Comparison of ENCODE assay signal across 1 cellular context in genomic region chr17:82212331-82213250, GRCh38.
A peak's percentile ranks its signal among the peaks of the same experiment; 100 is the strongest.
TF ChIP-seq lines count a peak whose summit lies in the region.

A gene with protein sequence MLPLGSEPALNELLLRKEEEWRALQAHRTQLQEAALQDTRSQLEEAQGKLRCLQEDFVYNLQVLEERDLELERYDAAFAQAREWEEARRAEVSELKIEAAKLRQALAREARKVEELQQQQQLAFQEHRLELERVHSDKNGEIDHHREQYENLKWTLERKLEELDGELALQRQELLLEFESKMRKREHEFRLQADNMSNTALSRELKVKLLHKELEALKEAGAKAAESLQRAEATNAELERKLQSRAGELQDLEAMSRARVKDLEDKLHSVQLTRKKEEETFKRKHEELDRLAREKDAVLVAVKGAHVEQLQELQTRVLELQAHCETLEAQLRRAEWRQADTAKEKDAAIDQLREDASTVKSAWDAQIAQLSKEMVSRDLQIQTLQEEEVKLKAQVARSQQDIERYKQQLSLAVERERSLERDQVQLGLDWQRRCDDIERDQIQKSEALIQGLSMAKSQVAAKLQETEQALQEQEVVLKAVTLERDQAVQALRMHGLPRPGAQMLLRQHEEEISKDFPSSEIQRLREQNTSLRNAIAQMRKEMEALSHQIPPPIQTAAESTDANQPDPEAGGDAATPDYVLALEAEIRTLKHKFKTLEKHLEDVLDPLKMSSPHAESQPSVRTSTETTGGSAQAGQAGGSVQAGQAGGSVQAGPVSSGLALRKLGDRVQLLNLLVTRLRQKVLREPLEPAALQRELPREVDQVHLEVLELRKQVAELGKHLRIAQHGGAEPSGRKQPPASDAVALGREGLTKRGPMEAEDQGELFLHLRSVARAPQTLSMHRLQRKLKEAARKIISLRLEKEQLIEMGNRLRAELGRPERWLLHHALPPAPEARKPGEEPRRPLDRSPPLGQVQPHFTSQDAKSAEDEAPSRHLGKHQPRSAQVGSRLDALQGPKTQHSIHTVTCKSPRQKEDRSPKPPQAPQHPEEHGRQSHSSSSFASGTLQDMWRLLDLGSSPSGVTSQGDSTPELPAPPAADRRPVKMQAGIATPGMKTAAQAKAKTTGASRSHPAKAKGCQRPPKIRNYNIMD (minus strand): TSS chr17:82212842. CDS start chr17:82201944, 10,898 bp downstream.

TF ChIP-seq in K562, 482 proteins besides CTCF, POLR2A, EP300 and RAD21 (continued from another document and continues in another):
- no peak for TF ChIP-seq SMARCA4 (IDR thresholded peaks at IDR 0.05)
- peak; percentile 82 for TF ChIP-seq RBFOX2 (IDR thresholded peaks at IDR 0.05; ENCODE audit: low read depth, low read length)
- no peak for TF ChIP-seq MAFK (IDR thresholded peaks at IDR 0.05; ENCODE audit: low read length)
- peak; percentile 39 to 70 for TF ChIP-seq E2F6 (IDR thresholded peaks at IDR 0.05; ENCODE audit: borderline replicate concordance in 1 of 2, extremely low read depth in 1 of 2, insufficient read depth in 1 of 2, insufficient read length in 1 of 2, low read depth in 1 of 2, low read length in 1 of 2, poor library complexity in 1 of 2, severe bottlenecking in 1 of 2)
- peak; percentile 23; the same call in 1 of the 2 replicates for TF ChIP-seq PML (IDR thresholded peaks at IDR 0.05; ENCODE audit: low read length)
- TF ChIP-seq JUNB (CRISPR knock-in tag; conservative IDR thresholded peaks at IDR 0.05), result no peak
- no peak for TF ChIP-seq NFE2 (IDR thresholded peaks at IDR 0.05; ENCODE audit: low read depth)
- TF ChIP-seq TARDBP (IDR thresholded peaks at IDR 0.05), result 0 out of 2 replicates have a peak, but pooled peaks have one; percentile 43
- peak; percentile 42; the same call in 1 of the 2 replicates for TF ChIP-seq NCOA1 (IDR thresholded peaks at IDR 0.05; ENCODE audit: low read depth)
- TF ChIP-seq GATAD2B (IDR thresholded peaks at IDR 0.05; ENCODE audit: borderline replicate concordance), result peak; percentile 97
- TF ChIP-seq ZBTB7A (IDR thresholded peaks at IDR 0.05; ENCODE audit: borderline replicate concordance, control insufficient read depth, low read depth, low read length), result peak; percentile 96; the same call in 1 of the 2 replicates
- no peak for TF ChIP-seq ZNF212 (CRISPR knock-in tag; IDR thresholded peaks at IDR 0.05)
- TF ChIP-seq ZKSCAN3 (CRISPR knock-in tag; IDR thresholded peaks at IDR 0.05), result no peak
- peak; percentile 52 for TF ChIP-seq CBX1 (IDR thresholded peaks at IDR 0.05; ENCODE audit: low read depth)
- TF ChIP-seq POLR2AphosphoS5 (IDR thresholded peaks at IDR 0.05; ENCODE audit: control insufficient read depth, insufficient read depth, low read depth, low read length), result peak; percentile 41; the same call in 1 of the 2 replicates
- TF ChIP-seq, protein P1, sequence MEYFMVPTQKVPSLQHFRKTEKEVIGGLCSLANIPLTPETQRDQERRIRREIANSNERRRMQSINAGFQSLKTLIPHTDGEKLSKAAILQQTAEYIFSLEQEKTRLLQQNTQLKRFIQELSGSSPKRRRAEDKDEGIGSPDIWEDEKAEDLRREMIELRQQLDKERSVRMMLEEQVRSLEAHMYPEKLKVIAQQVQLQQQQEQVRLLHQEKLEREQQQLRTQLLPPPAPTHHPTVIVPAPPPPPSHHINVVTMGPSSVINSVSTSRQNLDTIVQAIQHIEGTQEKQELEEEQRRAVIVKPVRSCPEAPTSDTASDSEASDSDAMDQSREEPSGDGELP (CRISPR knock-in tag; IDR thresholded peaks at IDR 0.05; ENCODE audit: borderline replicate concordance), result peak; percentile 66; the same call in 1 of the 2 replicates
- peak; percentile 85 for TF ChIP-seq SIN3B (IDR thresholded peaks at IDR 0.05; ENCODE audit: low read depth)
- TF ChIP-seq JUND (IDR thresholded peaks at IDR 0.05; ENCODE audit: borderline replicate concordance, low read depth, low read length), result peak; percentile 66
- TF ChIP-seq JUND (tag; IDR thresholded peaks at IDR 0.05; ENCODE audit: borderline replicate concordance, low read depth, low read length), result no peak; the same call in 2 of the 3 replicates
- no peak for TF ChIP-seq KHSRP (IDR thresholded peaks at IDR 0.05)
- TF ChIP-seq SREBF2 (CRISPR knock-in tag; IDR thresholded peaks at IDR 0.05), result no peak
- no peak for TF ChIP-seq USF2 (CRISPR knock-in tag; IDR thresholded peaks at IDR 0.05)
- TF ChIP-seq MBD2 (IDR thresholded peaks at IDR 0.05; ENCODE audit: borderline replicate concordance, low read depth), result no peak; the same call in 1 of the 2 replicates
- peak; percentile 87 for TF ChIP-seq CCNT2 (IDR thresholded peaks at IDR 0.05; ENCODE audit: borderline replicate concordance, extremely low read depth, insufficient read length, low read depth, low read length)
- TF ChIP-seq, protein P2, sequence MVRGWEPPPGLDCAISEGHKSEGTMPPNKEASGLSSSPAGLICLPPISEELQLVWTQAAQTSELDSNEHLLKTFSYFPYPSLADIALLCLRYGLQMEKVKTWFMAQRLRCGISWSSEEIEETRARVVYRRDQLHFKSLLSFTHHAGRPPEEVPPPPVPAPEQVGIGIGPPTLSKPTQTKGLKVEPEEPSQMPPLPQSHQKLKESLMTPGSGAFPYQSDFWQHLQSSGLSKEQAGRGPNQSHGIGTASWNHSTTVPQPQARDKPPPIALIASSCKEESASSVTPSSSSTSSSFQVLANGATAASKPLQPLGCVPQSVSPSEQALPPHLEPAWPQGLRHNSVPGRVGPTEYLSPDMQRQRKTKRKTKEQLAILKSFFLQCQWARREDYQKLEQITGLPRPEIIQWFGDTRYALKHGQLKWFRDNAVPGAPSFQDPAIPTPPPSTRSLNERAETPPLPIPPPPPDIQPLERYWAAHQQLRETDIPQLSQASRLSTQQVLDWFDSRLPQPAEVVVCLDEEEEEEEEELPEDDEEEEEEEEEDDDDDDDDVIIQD (CRISPR knock-in tag; IDR thresholded peaks at IDR 0.05), result no peak
- TF ChIP-seq FOXP1 (CRISPR knock-in tag; IDR thresholded peaks at IDR 0.05), result peak; percentile 71; the same call in 1 of the 2 replicates
- TF ChIP-seq TBL1XR1 (IDR thresholded peaks at IDR 0.05; ENCODE audit: low read length in 2 of 2), result peak; percentile 41 to 70; a peak in 3 of 4 replicates
- TF ChIP-seq TOE1 (IDR thresholded peaks at IDR 0.05; ENCODE audit: borderline replicate concordance), result no peak; the same call in 1 of the 2 replicates
- no peak for TF ChIP-seq TOE1 (CRISPR knock-in tag; IDR thresholded peaks at IDR 0.05; ENCODE audit: borderline replicate concordance, low read depth)
- peak; percentile 56; the same call in 1 of the 2 replicates for TF ChIP-seq PHF8 (IDR thresholded peaks at IDR 0.05; ENCODE audit: borderline replicate concordance, low read length)
- TF ChIP-seq ELF2 (CRISPR knock-in tag; IDR thresholded peaks at IDR 0.05), result peak; percentile 39; the same call in 1 of the 2 replicates
- no peak for TF ChIP-seq NRF1 (conservative IDR thresholded peaks at IDR 0.05 in 1 of 2, IDR thresholded peaks at IDR 0.05 in 1 of 2)
- TF ChIP-seq ZNF436 (CRISPR knock-in tag; IDR thresholded peaks at IDR 0.05), result no peak
- peak; percentile 93 for TF ChIP-seq NR2C2 (CRISPR knock-in tag; IDR thresholded peaks at IDR 0.05)
- peak; percentile 97 for TF ChIP-seq NR2C2 (tag; IDR thresholded peaks at IDR 0.05)
- TF ChIP-seq, protein P3, sequence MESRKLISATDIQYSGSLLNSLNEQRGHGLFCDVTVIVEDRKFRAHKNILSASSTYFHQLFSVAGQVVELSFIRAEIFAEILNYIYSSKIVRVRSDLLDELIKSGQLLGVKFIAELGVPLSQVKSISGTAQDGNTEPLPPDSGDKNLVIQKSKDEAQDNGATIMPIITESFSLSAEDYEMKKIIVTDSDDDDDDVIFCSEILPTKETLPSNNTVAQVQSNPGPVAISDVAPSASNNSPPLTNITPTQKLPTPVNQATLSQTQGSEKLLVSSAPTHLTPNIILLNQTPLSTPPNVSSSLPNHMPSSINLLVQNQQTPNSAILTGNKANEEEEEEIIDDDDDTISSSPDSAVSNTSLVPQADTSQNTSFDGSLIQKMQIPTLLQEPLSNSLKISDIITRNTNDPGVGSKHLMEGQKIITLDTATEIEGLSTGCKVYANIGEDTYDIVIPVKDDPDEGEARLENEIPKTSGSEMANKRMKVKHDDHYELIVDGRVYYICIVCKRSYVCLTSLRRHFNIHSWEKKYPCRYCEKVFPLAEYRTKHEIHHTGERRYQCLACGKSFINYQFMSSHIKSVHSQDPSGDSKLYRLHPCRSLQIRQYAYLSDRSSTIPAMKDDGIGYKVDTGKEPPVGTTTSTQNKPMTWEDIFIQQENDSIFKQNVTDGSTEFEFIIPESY (CRISPR knock-in tag; IDR thresholded peaks at IDR 0.05), result peak; percentile 78
- TF ChIP-seq SUPT5H (IDR thresholded peaks at IDR 0.05), result peak; percentile 58
- TF ChIP-seq, protein P4, sequence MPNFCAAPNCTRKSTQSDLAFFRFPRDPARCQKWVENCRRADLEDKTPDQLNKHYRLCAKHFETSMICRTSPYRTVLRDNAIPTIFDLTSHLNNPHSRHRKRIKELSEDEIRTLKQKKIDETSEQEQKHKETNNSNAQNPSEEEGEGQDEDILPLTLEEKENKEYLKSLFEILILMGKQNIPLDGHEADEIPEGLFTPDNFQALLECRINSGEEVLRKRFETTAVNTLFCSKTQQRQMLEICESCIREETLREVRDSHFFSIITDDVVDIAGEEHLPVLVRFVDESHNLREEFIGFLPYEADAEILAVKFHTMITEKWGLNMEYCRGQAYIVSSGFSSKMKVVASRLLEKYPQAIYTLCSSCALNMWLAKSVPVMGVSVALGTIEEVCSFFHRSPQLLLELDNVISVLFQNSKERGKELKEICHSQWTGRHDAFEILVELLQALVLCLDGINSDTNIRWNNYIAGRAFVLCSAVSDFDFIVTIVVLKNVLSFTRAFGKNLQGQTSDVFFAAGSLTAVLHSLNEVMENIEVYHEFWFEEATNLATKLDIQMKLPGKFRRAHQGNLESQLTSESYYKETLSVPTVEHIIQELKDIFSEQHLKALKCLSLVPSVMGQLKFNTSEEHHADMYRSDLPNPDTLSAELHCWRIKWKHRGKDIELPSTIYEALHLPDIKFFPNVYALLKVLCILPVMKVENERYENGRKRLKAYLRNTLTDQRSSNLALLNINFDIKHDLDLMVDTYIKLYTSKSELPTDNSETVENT (CRISPR knock-in tag; IDR thresholded peaks at IDR 0.05), result 0 out of 2 replicates have a peak, but pooled peaks have one; percentile 36
- TF ChIP-seq JUN (IDR thresholded peaks at IDR 0.05; ENCODE audit: borderline replicate concordance, low read depth, low read length), result no peak
- TF ChIP-seq JUN (CRISPR knock-in tag; IDR thresholded peaks at IDR 0.05; ENCODE audit: borderline replicate concordance), result 0 out of 2 replicates have a peak, but pooled peaks have one; percentile 26
- TF ChIP-seq ESRRA (IDR thresholded peaks at IDR 0.05; ENCODE audit: borderline replicate concordance, low read depth), result peak; percentile 71
- 0 out of 2 replicates have a peak, but pooled peaks have one; percentile 58 for TF ChIP-seq E2F1 (CRISPR knock-in tag; IDR thresholded peaks at IDR 0.05)
- TF ChIP-seq, protein P5, sequence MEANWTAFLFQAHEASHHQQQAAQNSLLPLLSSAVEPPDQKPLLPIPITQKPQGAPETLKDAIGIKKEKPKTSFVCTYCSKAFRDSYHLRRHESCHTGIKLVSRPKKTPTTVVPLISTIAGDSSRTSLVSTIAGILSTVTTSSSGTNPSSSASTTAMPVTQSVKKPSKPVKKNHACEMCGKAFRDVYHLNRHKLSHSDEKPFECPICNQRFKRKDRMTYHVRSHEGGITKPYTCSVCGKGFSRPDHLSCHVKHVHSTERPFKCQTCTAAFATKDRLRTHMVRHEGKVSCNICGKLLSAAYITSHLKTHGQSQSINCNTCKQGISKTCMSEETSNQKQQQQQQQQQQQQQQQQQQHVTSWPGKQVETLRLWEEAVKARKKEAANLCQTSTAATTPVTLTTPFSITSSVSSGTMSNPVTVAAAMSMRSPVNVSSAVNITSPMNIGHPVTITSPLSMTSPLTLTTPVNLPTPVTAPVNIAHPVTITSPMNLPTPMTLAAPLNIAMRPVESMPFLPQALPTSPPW (CRISPR knock-in tag; IDR thresholded peaks at IDR 0.05), result peak; percentile 87
- TF ChIP-seq RNF2 (IDR thresholded peaks at IDR 0.05), result peak; percentile 83
- 0 out of 2 replicates have a peak, but pooled peaks have one; percentile 40 for TF ChIP-seq ZC3H11A (IDR thresholded peaks at IDR 0.05; ENCODE audit: low read depth, low read length)
- no peak for TF ChIP-seq SLC30A9 (CRISPR knock-in tag; IDR thresholded peaks at IDR 0.05)
- no peak for TF ChIP-seq KLF10 (CRISPR knock-in tag; IDR thresholded peaks at IDR 0.05)
- peak; percentile 60; the same call in 1 of the 2 replicates for TF ChIP-seq ZBTB1 (CRISPR knock-in tag; IDR thresholded peaks at IDR 0.05; ENCODE audit: borderline replicate concordance, low read depth)
- peak; percentile 9 to 95; a peak in 3 of 4 replicates for TF ChIP-seq HDAC1 (IDR thresholded peaks at IDR 0.05)
- TF ChIP-seq, protein P6, sequence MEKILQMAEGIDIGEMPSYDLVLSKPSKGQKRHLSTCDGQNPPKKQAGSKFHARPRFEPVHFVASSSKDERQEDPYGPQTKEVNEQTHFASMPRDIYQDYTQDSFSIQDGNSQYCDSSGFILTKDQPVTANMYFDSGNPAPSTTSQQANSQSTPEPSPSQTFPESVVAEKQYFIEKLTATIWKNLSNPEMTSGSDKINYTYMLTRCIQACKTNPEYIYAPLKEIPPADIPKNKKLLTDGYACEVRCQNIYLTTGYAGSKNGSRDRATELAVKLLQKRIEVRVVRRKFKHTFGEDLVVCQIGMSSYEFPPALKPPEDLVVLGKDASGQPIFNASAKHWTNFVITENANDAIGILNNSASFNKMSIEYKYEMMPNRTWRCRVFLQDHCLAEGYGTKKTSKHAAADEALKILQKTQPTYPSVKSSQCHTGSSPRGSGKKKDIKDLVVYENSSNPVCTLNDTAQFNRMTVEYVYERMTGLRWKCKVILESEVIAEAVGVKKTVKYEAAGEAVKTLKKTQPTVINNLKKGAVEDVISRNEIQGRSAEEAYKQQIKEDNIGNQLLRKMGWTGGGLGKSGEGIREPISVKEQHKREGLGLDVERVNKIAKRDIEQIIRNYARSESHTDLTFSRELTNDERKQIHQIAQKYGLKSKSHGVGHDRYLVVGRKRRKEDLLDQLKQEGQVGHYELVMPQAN (IDR thresholded peaks at IDR 0.05; ENCODE audit: borderline replicate concordance), result peak; percentile 85; the same call in 1 of the 2 replicates
- peak; percentile 43; the same call in 1 of the 2 replicates for TF ChIP-seq ARID1B (IDR thresholded peaks at IDR 0.05)
